In the genomic region with DNA sequence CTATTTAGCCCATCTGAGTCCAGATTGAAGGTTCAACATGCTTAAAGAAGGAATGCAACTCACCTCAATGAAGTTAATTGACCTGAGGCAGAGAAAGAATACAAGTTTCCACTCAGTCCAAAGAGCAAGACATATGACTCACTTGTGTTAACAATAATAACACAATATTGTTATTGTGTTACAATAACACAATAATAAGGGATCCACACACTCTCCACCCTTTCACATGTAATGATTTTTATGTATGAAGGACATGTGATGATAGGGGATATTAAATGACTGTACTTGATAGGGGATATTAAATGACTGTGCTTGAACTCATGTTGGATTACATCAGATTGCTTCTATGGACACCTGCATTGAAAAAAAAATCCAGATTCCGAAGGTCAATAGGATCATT, we compare ENCODE assay signal across 6 cellular contexts. TPM values are rescaled to one million over a fixed set of nuclear protein-coding genes. Genes with fewer than 3 reads are reported as not detected.
"Had no signal": no experiment of that assay in that cellular context is flagged by ENCODE, and none has a peak within 500 bp of the region (broad histone marks: within the 10 kb centered on the region; RNA-seq: fewer than 3 reads in every experiment).

No MANE protein-coding gene starts in this region.

- FAIRE-seq: HepG2, HTR-8/SVneo, K562 had no signal

- ATAC-seq: HepG2, K562 had no signal

- H3K4me3 ChIP-seq: K562 had no signal

- DNase-seq: IMR-90 had no signal

- H3K27ac ChIP-seq: HL-60 had no signal

RNA-seq across cellular contexts. Expression of gene RUNDC3B, which starts 23.9 kb away (rescaled TPM):
- total RNA-seq: HT-29, K562 had no signal
